Comparison of ENCODE assay signal across 26 cellular contexts in the genomic region with DNA sequence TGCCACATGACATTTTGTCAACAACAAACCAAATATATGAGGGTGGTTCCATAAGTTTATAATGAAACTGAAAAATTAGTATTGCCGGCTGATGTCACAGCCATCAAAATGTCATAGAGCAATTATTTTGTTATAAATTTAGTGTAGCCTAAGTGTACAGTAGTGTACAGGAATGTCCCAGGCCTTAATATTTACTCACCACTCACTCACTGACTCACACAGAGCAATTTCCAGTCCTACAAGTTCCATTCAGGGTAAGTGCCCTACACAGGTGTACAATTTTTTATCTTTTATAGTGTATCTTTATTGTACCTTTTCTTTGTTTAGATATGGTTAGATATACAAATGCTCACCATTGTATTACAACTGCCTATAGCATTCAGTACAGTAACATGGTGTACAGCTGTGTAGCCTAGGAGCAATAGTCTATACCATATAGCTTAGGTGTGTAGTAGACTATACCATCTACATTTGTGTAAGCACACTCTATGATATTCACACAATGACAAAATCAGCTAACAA.
DNase-seq lines count a peak whose midpoint lies in the region; ATAC-seq, FAIRE-seq and TF ChIP-seq lines count a peak whose summit lies in the region.
"Had no signal": no experiment of that assay in that cellular context is flagged by ENCODE, and none has a peak within 500 bp of the region (broad histone marks: within the 10 kb centered on the region; RNA-seq: fewer than 3 reads in every experiment).

No MANE protein-coding gene starts in this region.

- peak overlapping the region; percentile 52; the same call in 1 of the 2 replicates for H2AFZ ChIP-seq in MM.1S (ENCODE audit: low read length)

- ATAC-seq in esophagus mucosa: peak; percentile 63
- ATAC-seq in HG03520 (IDR thresholded peaks at IDR 0.05; ENCODE audit: unreplicated experiment): no peak
- ATAC-seq: GM12878, PC-3 had no signal

- peak; percentile 68 for FAIRE-seq in D721Med (lab: Jason Lieb, UNC)
- FAIRE-seq: H1 had no signal

- peaks cover 9% of the 10 kb centered on the region for H3K4me1 Mint-ChIP-seq in nephron
- H3K4me1 Mint-ChIP-seq: CD4-positive, CD25-positive, alpha-beta regulatory T cell had no signal

- no peaks in the 10 kb centered on the region for H4K20me1 ChIP-seq in MM.1S (ENCODE audit: insufficient read depth, low read length)
- H4K20me1 ChIP-seq: BLaER1 had no signal

- TF ChIP-seq CTCF in D721Med (IDR thresholded peaks at IDR 0.05; ENCODE audit: insufficient read depth, missing control alignments): no peak
- TF ChIP-seq CTCF in MM.1S (IDR thresholded peaks at IDR 0.05; ENCODE audit: low read length): no peak
- TF ChIP-seq CTCF in nephron (IDR thresholded peaks at IDR 0.05; ENCODE audit: unreplicated experiment in 3 of 3): no peak
- no peak for TF ChIP-seq CTCF in tibial artery (IDR thresholded peaks at IDR 0.05)

- peak overlapping the region; percentile 71 to 94 (median 84) for H3K27ac Mint-ChIP-seq in nephron
- H3K27ac Mint-ChIP-seq: CD4-positive, CD25-positive, alpha-beta regulatory T cell had no signal

- H3K4me2 ChIP-seq in MM.1S (ENCODE audit: low read depth, low read length): peak overlapping the region; percentile 74
- H3K4me2 ChIP-seq: BLaER1, SK-N-SH had no signal

- H3K27me3 Mint-ChIP-seq in nephron (ENCODE audit: low read depth): no peaks in the 10 kb centered on the region
- H3K27me3 Mint-ChIP-seq: CD4-positive, CD25-positive, alpha-beta regulatory T cell had no signal

- DNase-seq in D721Med (ENCODE audit: insufficient read length, low spot score) (no peak), MM.1S (no peak), NCI-H2227 (lab: John Stamatoyannopoulos, UW; ENCODE audit: unreplicated experiment) (no peak), tibial artery (no peak), NCI-H748 (lab: John Stamatoyannopoulos, UW; ENCODE audit: unreplicated experiment) (no peak)
- DNase-seq: CD4-positive, CD25-positive, alpha-beta regulatory T cell; GDM1; HCEC 1CT; KG1; NCI-H1092; NCI-H1417 treated with DMSO at 0.1 percent for 48 hours; NCI-H187; NCI-H2081 treated with DMSO at 0.1 percent for 48 hours; NCI-H2171; NCI-H524; NCI-H774; NK-92 treated with Interleukin-12 subunit alpha and Interleukin-12 subunit beta, amount 100 ng/mL, for 24 hours; PC-3; SK-N-SH; SW 1271 had no signal

- H3K9me2 ChIP-seq in MM.1S (replicated peaks; ENCODE audit: insufficient read depth, low read length): no peaks in the 10 kb centered on the region
- H3K9me2 ChIP-seq: SK-N-SH had no signal

- H3K9me3 Mint-ChIP-seq in nephron: peaks cover 9% of the 10 kb centered on the region

- peaks cover 25% of the 10 kb centered on the region for H3K36me3 Mint-ChIP-seq in nephron (ENCODE audit: low read depth)

- H3K9me3 ChIP-seq in MM.1S (replicated peaks; ENCODE audit: insufficient read depth, low read length) (no peaks in the 10 kb centered on the region), tibial artery (no peaks in the 10 kb centered on the region)
- H3K9me3 ChIP-seq: SK-N-SH had no signal

- H3K9ac ChIP-seq in MM.1S (ENCODE audit: low read length): no peak overlapping the region
- H3K9ac ChIP-seq: BLaER1, SK-N-SH had no signal

- H3K27ac ChIP-seq in MM.1S (ENCODE audit: low read length) (peak overlapping the region; percentile 40; the same call in 1 of the 2 replicates), tibial artery (no peak overlapping the region)
- H3K27ac ChIP-seq: BLaER1 had no signal

- H3K27me3 ChIP-seq in MM.1S (replicated peaks; ENCODE audit: insufficient read depth, low read length) (no peaks in the 10 kb centered on the region), tibial artery (no peaks in the 10 kb centered on the region)
- H3K27me3 ChIP-seq: BLaER1 had no signal

- no peak overlapping the region for H3K4me3 Mint-ChIP-seq in nephron
- H3K4me3 Mint-ChIP-seq: CD4-positive, CD25-positive, alpha-beta regulatory T cell had no signal

- no peaks in the 10 kb centered on the region for H3K79me2 ChIP-seq in MM.1S (ENCODE audit: low read length)

- H3F3A ChIP-seq in MM.1S (ENCODE audit: insufficient read depth, low read length): peaks cover 9% of the 10 kb centered on the region; the same call in 1 of the 2 replicates

- peak overlapping the region; percentile 40; the same call in 1 of the 2 replicates for H3K4me3 ChIP-seq in MM.1S (ENCODE audit: low read length)
- H3K4me3 ChIP-seq in tibial artery: no peak overlapping the region
- H3K4me3 ChIP-seq: BLaER1, GM12878 had no signal

- H3K36me3 ChIP-seq in MM.1S (replicated peaks; ENCODE audit: insufficient read depth, low read length) (no peaks in the 10 kb centered on the region), tibial artery (no peaks in the 10 kb centered on the region)
- H3K36me3 ChIP-seq: BLaER1 had no signal

- H3K4me1 ChIP-seq in MM.1S (ENCODE audit: low read length): peaks cover 21% of the 10 kb centered on the region
- no peaks in the 10 kb centered on the region for H3K4me1 ChIP-seq in tibial artery
- H3K4me1 ChIP-seq: BLaER1 had no signal

- intact Hi-C loops in tibial artery (cut with DNase I; ENCODE audit: low total_unique reads): no loop called here
